ENCODE assay signal across 8 cellular contexts in genomic region chr17:78341559-78342437, GRCh38. TPM values are rescaled to one million over a fixed set of nuclear protein-coding genes. Genes with fewer than 3 reads are reported as not detected.
DNase-seq lines count a peak whose midpoint lies in the region; TF ChIP-seq lines count a peak whose summit lies in the region.

No MANE protein-coding gene starts in this region.

- H3K27me3 ChIP-seq in muscle layer of colon (ENCODE audit: control insufficient read depth in 1 of 2, insufficient read depth in 2 of 2, low read length in 2 of 2) (no peaks in the 10 kb centered on the region), vagina (no peaks in the 10 kb centered on the region)

- TF ChIP-seq CTCF in WI38 (IDR thresholded peaks at IDR 0.05; ENCODE audit: low read depth, low read length) (no peak), vagina (IDR thresholded peaks at IDR 0.05) (no peak)

- H3K9ac ChIP-seq in muscle layer of colon (ENCODE audit: low read length), result no peak overlapping the region

- peak overlapping the region; percentile 40 for H3K4me3 ChIP-seq in WI38 (ENCODE audit: low read depth, low read length)
- peak overlapping the region in 1 of 2 donors; percentile 37 for H3K4me3 ChIP-seq in muscle layer of colon (ENCODE audit: low read depth in 1 of 2, low read length in 2 of 2)
- H3K4me3 ChIP-seq in vagina, result peak overlapping the region; percentile 34 to 56

- H3K27ac ChIP-seq in muscle layer of colon (ENCODE audit: low read depth, low read length) (peak overlapping the region; percentile 98), vagina (peak overlapping the region; percentile 90)

- intact Hi-C loops in vagina (cut with DNase I), result no loop called here

- peak; percentile 68 for DNase-seq in 8988T
- DNase-seq in GM19238 (ENCODE audit: insufficient read length, low spot score), result peak; percentile 37
- DNase-seq in fibroblast of peridontal ligament (ENCODE audit: extremely low read depth), result peak; percentile 80
- no peak for DNase-seq in vagina (ENCODE audit: extremely low spot score in 2 of 2)
- no peak for DNase-seq in NCI-H2081 (lab: John Stamatoyannopoulos, UW)
- DNase-seq in NCI-H1694 (lab: John Stamatoyannopoulos, UW), result no peak

- H3K36me3 ChIP-seq in muscle layer of colon (ENCODE audit: insufficient read depth, low read length), result no peaks in the 10 kb centered on the region
- H3K36me3 ChIP-seq in vagina, result no peaks in the 10 kb centered on the region

- TF ChIP-seq POLR2A in vagina (IDR thresholded peaks at IDR 0.05), result peak in 1 of 2 donors; percentile 41

- H3K4me1 ChIP-seq in muscle layer of colon (ENCODE audit: insufficient read depth, low read length) (peaks cover 26% of the 10 kb centered on the region), vagina (peaks cover 33% of the 10 kb centered on the region)

- H3K9me3 ChIP-seq in muscle layer of colon (ENCODE audit: low read length) (no peaks in the 10 kb centered on the region), vagina (no peaks in the 10 kb centered on the region)

RNA-seq across cellular contexts. Expression of gene SOCS3, which starts 18.1 kb away (rescaled TPM):
- total RNA-seq in vagina, result 173 TPM

RNA-seq across cellular contexts. Expression of gene PGS1, which starts 36.7 kb away (rescaled TPM):
- 35.6 TPM for total RNA-seq in vagina

Comparison
In these comparisons a context has a peak if more than half of its experiments do, and no peak if none do; other contexts are left out.
1. DNase-seq: peak in 8988T (single experiment), GM19238 (single experiment) and fibroblast of peridontal ligament (single experiment); none in vagina (0 of 2), NCI-H2081 (0 of 2) and NCI-H1694 (single experiment).